ENCODE assay signal across 27 cellular contexts in genomic region chr3:131602011-131602779, GRCh38.
DNase-seq lines count a peak whose midpoint lies in the region; TF ChIP-seq lines count a peak whose summit lies in the region.
"Had no signal": no experiment of that assay in that cellular context is flagged by ENCODE, and none has a peak within 500 bp of the region (broad histone marks: within the 10 kb centered on the region; RNA-seq: fewer than 3 reads in every experiment).

No MANE protein-coding gene starts in this region.

- TF ChIP-seq EP300 in transverse colon (IDR thresholded peaks at IDR 0.05; ENCODE audit: low read depth) = no peak

- H3K27ac ChIP-seq in endodermal cell (ENCODE audit: low read depth, low read length) (no peak overlapping the region), neural progenitor cell (no peak overlapping the region), transverse colon (no peak overlapping the region)
- H3K27ac ChIP-seq: heart left ventricle, lower lobe of right lung, PC-9, right atrium auricular region had no signal

- peaks cover 4% of the 10 kb centered on the region for H3K4me1 ChIP-seq in endodermal cell (ENCODE audit: control insufficient read depth, insufficient read depth, low read length)
- H3K4me1 ChIP-seq in neural progenitor cell = no peaks in the 10 kb centered on the region
- no peaks in the 10 kb centered on the region for H3K4me1 ChIP-seq in transverse colon
- H3K4me1 ChIP-seq: lower lobe of right lung had no signal

- H3K79me2 ChIP-seq in neural progenitor cell (ENCODE audit: low read depth) = no peaks in the 10 kb centered on the region

- no peaks in the 10 kb centered on the region for H3K27me3 ChIP-seq in endodermal cell (ENCODE audit: control insufficient read depth, insufficient read depth, low read length, poor library complexity, severe bottlenecking)
- no peaks in the 10 kb centered on the region for H3K27me3 ChIP-seq in neural progenitor cell
- H3K27me3 ChIP-seq in transverse colon = no peaks in the 10 kb centered on the region
- H3K27me3 ChIP-seq: heart left ventricle, right atrium auricular region had no signal

- H4K20me1 ChIP-seq in neural progenitor cell (ENCODE audit: low read depth) = no peaks in the 10 kb centered on the region

- H3K4me3 ChIP-seq in endodermal cell (ENCODE audit: low read length) (no peak overlapping the region), neural progenitor cell (no peak overlapping the region), transverse colon (no peak overlapping the region)
- H3K4me3 ChIP-seq: GM23338, heart left ventricle, lower lobe of right lung, PC-9, right atrium auricular region had no signal

- no peaks in the 10 kb centered on the region for H3F3A ChIP-seq in neural progenitor cell (ENCODE audit: low read depth)

- intact Hi-C loops in transverse colon (cut with DNase I; ENCODE audit: low total_unique reads) = no loop called here

- H3K36me3 ChIP-seq in endodermal cell (ENCODE audit: control insufficient read depth, insufficient read depth, low read length) = no peaks in the 10 kb centered on the region
- H3K36me3 ChIP-seq in neural progenitor cell = no peaks in the 10 kb centered on the region
- H3K36me3 ChIP-seq in transverse colon = no peaks in the 10 kb centered on the region
- H3K36me3 ChIP-seq: heart left ventricle, lower lobe of right lung, right atrium auricular region had no signal

- no peak overlapping the region for H3K9ac ChIP-seq in endodermal cell (ENCODE audit: extremely low read depth, low read length, poor library complexity, severe bottlenecking)
- H3K9ac ChIP-seq in neural progenitor cell = no peak overlapping the region

- no peak overlapping the region for H2AFZ ChIP-seq in neural progenitor cell (replicated peaks)
- H2AFZ ChIP-seq: GM23338, PC-9 had no signal

- H3K27me3 Mint-ChIP-seq in endodermal cell (ENCODE audit: insufficient read depth) (no peaks in the 10 kb centered on the region), neural progenitor cell (ENCODE audit: insufficient read depth, low read depth) (no peaks in the 10 kb centered on the region)

- DNase-seq in NCI-H1105 treated with DMSO at 0.1 percent for 48 hours (lab: John Stamatoyannopoulos, UW) = peak; percentile 13
- DNase-seq in NCI-H1105 (lab: John Stamatoyannopoulos, UW) = no peak
- peak; percentile 19 for DNase-seq in LHCN-M2 (ENCODE audit: low read depth)
- DNase-seq in endodermal cell = peak; percentile 46
- DNase-seq in neural progenitor cell (ENCODE audit: low spot score) = peak; percentile 20
- DNase-seq in DMS79 treated with DMSO at 0.1 percent for 48 hours (lab: John Stamatoyannopoulos, UW) = no peak
- DNase-seq in NK-92 treated with Interleukin-12 subunit alpha and Interleukin-12 subunit beta, amount 100 ng/mL, for 24 hours (lab: John Stamatoyannopoulos, UW) = no peak
- no peak for DNase-seq in transverse colon
- DNase-seq: activated CD4-positive, alpha-beta T cell treated with anti-CD3 and anti-CD28 coated beads for 48 hours; activated naive CD4-positive, alpha-beta T cell treated with anti-CD3 and anti-CD28 coated beads for 36 hours; activated T-cell treated with anti-CD3 and anti-CD28 coated beads, Interleukin-2, amount 50 U/mL, for 72 hours; amniotic stem cell; dermis blood vessel endothelial cell; heart left ventricle; immature natural killer cell; IMR-90; lower lobe of right lung; NCI-H1694 treated with DMSO at 0.1 percent for 48 hours; NCI-H226; NCI-H774; nucleus accumbens; PC-9; stimulated activated CD4-positive, alpha-beta T cell treated with anti-CD3 and anti-CD28 coated beads, Interleukin-12 subunit alpha, Interleukin-12 subunit beta, amount 100 ng/mL, for 4 hours; stimulated activated naive CD8-positive, alpha-beta T cell treated with anti-CD3 and anti-CD28 coated beads, Interleukin-15, amount 100 ng/mL, for 72 hours had no signal

- H3K9me3 Mint-ChIP-seq in endodermal cell (no peaks in the 10 kb centered on the region), neural progenitor cell (no peaks in the 10 kb centered on the region)
- H3K9me3 Mint-ChIP-seq: activated naive CD4-positive, alpha-beta T cell treated with anti-CD3 and anti-CD28 coated beads for 36 hours; activated T-cell treated with anti-CD3 and anti-CD28 coated beads, Interleukin-2, amount 50 U/mL, for 72 hours; GM23338; immature natural killer cell; stimulated activated naive CD8-positive, alpha-beta T cell treated with anti-CD3 and anti-CD28 coated beads, Interleukin-15, amount 100 ng/mL, for 72 hours had no signal

- TF ChIP-seq POLR2A in transverse colon (IDR thresholded peaks at IDR 0.05) = no peak

- H3K4me2 ChIP-seq in neural progenitor cell = no peak overlapping the region
- H3K4me2 ChIP-seq: GM23338, PC-9 had no signal

- TF ChIP-seq CTCF in endodermal cell (conservative IDR thresholded peaks at IDR 0.05) = no peak
- no peak for TF ChIP-seq CTCF in neural progenitor cell (IDR thresholded peaks at IDR 0.05)
- TF ChIP-seq CTCF in transverse colon (IDR thresholded peaks at IDR 0.05) = no peak

- no peaks in the 10 kb centered on the region for H3K9me3 ChIP-seq in endodermal cell (ENCODE audit: control insufficient read depth, low read length)
- no peaks in the 10 kb centered on the region for H3K9me3 ChIP-seq in neural progenitor cell (ENCODE audit: low read depth)
- H3K9me3 ChIP-seq in transverse colon = no peaks in the 10 kb centered on the region
- H3K9me3 ChIP-seq: heart left ventricle, lower lobe of right lung, right atrium auricular region had no signal

- H3K36me3 Mint-ChIP-seq in endodermal cell (ENCODE audit: low read depth) = no peaks in the 10 kb centered on the region
- no peaks in the 10 kb centered on the region for H3K36me3 Mint-ChIP-seq in neural progenitor cell
- H3K36me3 Mint-ChIP-seq: immature natural killer cell had no signal

- H3K4me3 Mint-ChIP-seq in endodermal cell (no peak overlapping the region), neural progenitor cell (no peak overlapping the region)
- H3K4me3 Mint-ChIP-seq: activated naive CD4-positive, alpha-beta T cell treated with anti-CD3 and anti-CD28 coated beads for 36 hours; activated T-cell treated with anti-CD3 and anti-CD28 coated beads, Interleukin-2, amount 50 U/mL, for 72 hours; B cell; GM23338; immature natural killer cell; stimulated activated naive CD8-positive, alpha-beta T cell treated with anti-CD3 and anti-CD28 coated beads, Interleukin-15, amount 100 ng/mL, for 72 hours had no signal

- H3K27ac Mint-ChIP-seq in endodermal cell = no peak overlapping the region
- no peak overlapping the region for H3K27ac Mint-ChIP-seq in neural progenitor cell
- H3K27ac Mint-ChIP-seq: activated naive CD4-positive, alpha-beta T cell treated with anti-CD3 and anti-CD28 coated beads for 36 hours; activated T-cell treated with anti-CD3 and anti-CD28 coated beads, Interleukin-2, amount 50 U/mL, for 72 hours; B cell; GM23338; immature natural killer cell had no signal

- H3K4me1 Mint-ChIP-seq in endodermal cell = peaks cover 14% of the 10 kb centered on the region
- peaks cover 2% of the 10 kb centered on the region for H3K4me1 Mint-ChIP-seq in neural progenitor cell
- H3K4me1 Mint-ChIP-seq: B cell; GM23338; immature natural killer cell; stimulated activated naive CD8-positive, alpha-beta T cell treated with anti-CD3 and anti-CD28 coated beads, Interleukin-15, amount 100 ng/mL, for 72 hours had no signal

- in situ Hi-C loops in transverse colon (cut with MboI; ENCODE audit: low pct_ligation_motif_present in 1 of 4, low pct_unique_long_range_greater_than_20kb in 1 of 4, low sequenced_read_pairs in 3 of 4) = no loop called here

Comparison
In these comparisons a context has a peak if more than half of its experiments do, and no peak if none do; other contexts are left out.
1. DNase-seq: peak in NCI-H1105 treated with DMSO at 0.1 percent for 48 hours (single experiment), LHCN-M2 (single experiment), endodermal cell (single experiment) and neural progenitor cell (single experiment); none in NCI-H1105 (single experiment), DMS79 treated with DMSO at 0.1 percent for 48 hours (single experiment), NK-92 treated with Interleukin-12 subunit alpha and Interleukin-12 subunit beta, amount 100 ng/mL, for 24 hours (single experiment) and transverse colon (single experiment).